Comparison of ENCODE assay signal across 8 cellular contexts in the genomic region with DNA sequence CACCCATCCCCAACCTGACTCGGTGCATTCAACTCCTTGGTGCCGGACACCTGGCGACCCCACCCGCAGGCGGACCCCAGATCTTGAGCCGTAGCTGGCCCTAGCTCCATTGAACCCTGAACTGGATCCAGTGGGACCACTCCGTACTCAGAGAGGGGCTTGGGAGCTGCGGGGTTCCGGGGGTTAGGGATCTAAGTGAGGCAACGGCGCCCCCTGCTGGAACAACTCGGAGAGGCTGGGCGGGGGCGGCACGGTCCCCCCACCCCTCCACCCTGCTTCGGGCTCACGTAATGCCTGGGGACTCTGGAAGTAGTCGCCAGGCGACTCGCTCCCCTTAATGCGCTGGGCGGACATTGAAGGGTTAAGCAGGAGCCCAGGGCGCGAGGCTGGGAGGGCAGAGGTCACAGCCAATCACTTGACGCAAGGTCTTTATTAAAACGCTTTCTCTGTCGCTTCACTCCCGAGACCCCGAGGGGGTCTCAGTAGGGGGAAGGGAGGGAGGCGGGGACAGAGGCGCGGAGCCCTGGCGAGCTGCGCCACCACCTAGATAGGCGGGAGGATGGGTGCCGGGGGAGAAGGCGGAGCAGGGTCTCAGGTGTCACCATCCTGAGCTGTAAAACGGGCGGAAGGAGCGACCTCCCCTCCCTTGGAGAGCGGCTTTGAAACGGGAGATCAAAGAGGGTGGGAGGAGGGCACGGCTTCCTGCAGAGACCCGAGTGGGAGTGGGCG. TPM values are rescaled to one million over a fixed set of nuclear protein-coding genes. Genes with fewer than 3 reads are reported as not detected.
DNase-seq lines count a peak whose midpoint lies in the region; TF ChIP-seq lines count a peak whose summit lies in the region.

No MANE protein-coding gene starts in this region.

- H3K4me2 ChIP-seq in MM.1S (ENCODE audit: low read depth, low read length) (peak overlapping the region; percentile 96), smooth muscle cell (peak overlapping the region; percentile 91)

- H3K9me3 ChIP-seq in MM.1S (replicated peaks; ENCODE audit: insufficient read depth, low read length): no peaks in the 10 kb centered on the region
- no peaks in the 10 kb centered on the region for H3K9me3 ChIP-seq in iPS-18a (ENCODE audit: control insufficient read depth, low read depth, low read length)
- no peaks in the 10 kb centered on the region for H3K9me3 ChIP-seq in smooth muscle cell (replicated peaks; ENCODE audit: low read depth)

- H3K27me3 ChIP-seq in MM.1S (replicated peaks; ENCODE audit: insufficient read depth, low read length) (peaks cover 63% of the 10 kb centered on the region), iPS-18a (ENCODE audit: control insufficient read depth, insufficient read depth, low read length) (peaks cover 27% of the 10 kb centered on the region), smooth muscle cell (ENCODE audit: low read depth) (no peaks in the 10 kb centered on the region)

- H3F3A ChIP-seq in MM.1S (ENCODE audit: insufficient read depth, low read length) (no peaks in the 10 kb centered on the region; the same call in 1 of the 2 replicates), smooth muscle cell (ENCODE audit: low read depth) (peaks cover 16% of the 10 kb centered on the region)

- DNase-seq in DMS153 treated with DMSO at 0.1 percent for 48 hours (lab: John Stamatoyannopoulos, UW; ENCODE audit: unreplicated experiment): peak; percentile 74
- DNase-seq in MM.1S: peak; percentile 39
- DNase-seq in T-helper 9 cell: peak; percentile 78
- no peak for DNase-seq in astrocyte of the cerebellum (ENCODE audit: low read depth)
- DNase-seq in smooth muscle cell (lab: John Stamatoyannopoulos, UW; ENCODE audit: unreplicated experiment): peak; percentile 84
- DNase-seq in GM19240 (ENCODE audit: insufficient read length, low spot score): no peak
- DNase-seq in LoVo (ENCODE audit: low spot score): no peak

- H2AFZ ChIP-seq in MM.1S (ENCODE audit: low read length) (peak overlapping the region; percentile 60), smooth muscle cell (ENCODE audit: low read depth) (no peak overlapping the region)

- H3K36me3 ChIP-seq in MM.1S (replicated peaks; ENCODE audit: insufficient read depth, low read length) (no peaks in the 10 kb centered on the region), iPS-18a (ENCODE audit: control insufficient read depth, low read depth, low read length) (no peaks in the 10 kb centered on the region), smooth muscle cell (ENCODE audit: low read depth) (no peaks in the 10 kb centered on the region)

- H3K4me3 ChIP-seq in MM.1S (ENCODE audit: low read length) (peak overlapping the region; percentile 54), astrocyte of the cerebellum (ENCODE audit: low read depth, low read length) (peak overlapping the region; percentile 32), iPS-18a (ENCODE audit: low read length) (peak overlapping the region; percentile 71), smooth muscle cell (peak overlapping the region; percentile 54)

- H4K20me1 ChIP-seq in MM.1S (ENCODE audit: insufficient read depth, low read length): no peaks in the 10 kb centered on the region
- peaks cover 36% of the 10 kb centered on the region for H4K20me1 ChIP-seq in smooth muscle cell (ENCODE audit: low read depth)

- H3K9ac ChIP-seq in MM.1S (ENCODE audit: low read length): no peak overlapping the region; the same call in 1 of the 2 replicates
- peak overlapping the region; percentile 75 for H3K9ac ChIP-seq in iPS-18a (ENCODE audit: low read length)
- peak overlapping the region; percentile 64 for H3K9ac ChIP-seq in smooth muscle cell (ENCODE audit: low read depth)

- TF ChIP-seq CTCF in MM.1S (IDR thresholded peaks at IDR 0.05; ENCODE audit: low read length) (peak; percentile 97), astrocyte of the cerebellum (IDR thresholded peaks at IDR 0.05; ENCODE audit: low read depth, low read length, missing control alignments) (peak; percentile 72), smooth muscle cell (IDR thresholded peaks at IDR 0.05; ENCODE audit: borderline replicate concordance, insufficient read depth, poor library complexity, severe bottlenecking) (peak; percentile 90)

- H3K4me1 ChIP-seq in MM.1S (ENCODE audit: low read length) (peaks cover 16% of the 10 kb centered on the region), iPS-18a (ENCODE audit: control insufficient read depth, low read depth, low read length) (peaks cover 59% of the 10 kb centered on the region), smooth muscle cell (ENCODE audit: low read depth) (peaks cover 61% of the 10 kb centered on the region)

- WGBS in smooth muscle cell (ENCODE audit: low lambda C conversion rate): 1% methylated on average over 43 of the region's 45 CpGs

- no peak overlapping the region for H3K27ac ChIP-seq in MM.1S (ENCODE audit: low read length)
- H3K27ac ChIP-seq in iPS-18a (ENCODE audit: low read length): no peak overlapping the region
- peak overlapping the region; percentile 68 for H3K27ac ChIP-seq in smooth muscle cell (ENCODE audit: low read depth)

- H3K79me2 ChIP-seq in MM.1S (ENCODE audit: low read length) (no peaks in the 10 kb centered on the region), smooth muscle cell (ENCODE audit: low read depth) (peaks cover 12% of the 10 kb centered on the region)

- no peaks in the 10 kb centered on the region for H3K9me2 ChIP-seq in MM.1S (replicated peaks; ENCODE audit: insufficient read depth, low read length)

- in situ Hi-C loops in astrocyte of the cerebellum (cut with HindIII; ENCODE audit: low sequenced_read_pairs): no loop called here

RNA-seq across cellular contexts. Expression of gene CRABP2, which starts 0.7 kb away (rescaled TPM):
- total RNA-seq in smooth muscle cell: 69.4 and 86.6 TPM in 2 replicates
- polyA plus RNA-seq in smooth muscle cell: 145 and 277 TPM in 2 replicates

RNA-seq across cellular contexts. Expression of gene METTL25B, which starts 22.2 kb away (rescaled TPM):
- 5.4 and 11.0 TPM in 2 replicates for total RNA-seq in smooth muscle cell
- polyA plus RNA-seq in smooth muscle cell: 17.5 and 21.7 TPM in 2 replicates

RNA-seq across cellular contexts. Expression of gene ISG20L2, which starts 22.5 kb away (rescaled TPM):
- 13.8 and 20.3 TPM in 2 replicates for total RNA-seq in smooth muscle cell
- 17.4 and 19.2 TPM in 2 replicates for polyA plus RNA-seq in smooth muscle cell

RNA-seq across cellular contexts. Expression of gene NES, which starts 28.9 kb away (rescaled TPM):
- total RNA-seq in smooth muscle cell: 27.1 and 28.5 TPM in 2 replicates
- 11.3 and 23.3 TPM in 2 replicates for polyA plus RNA-seq in smooth muscle cell

RNA-seq across cellular contexts. Expression of gene MRPL24, which starts 34.8 kb away (rescaled TPM):
- 16.5 and 29.3 TPM in 2 replicates for total RNA-seq in smooth muscle cell
- polyA plus RNA-seq in smooth muscle cell: 68.6 and 79.6 TPM in 2 replicates

Comparison
In these comparisons a context has a peak if more than half of its experiments do, and no peak if none do; other contexts are left out.
1. DNase-seq: peak in DMS153 treated with DMSO at 0.1 percent for 48 hours (single experiment), MM.1S (single experiment), T-helper 9 cell (single experiment) and smooth muscle cell (single experiment); none in astrocyte of the cerebellum (single experiment), GM19240 (single experiment) and LoVo (single experiment).
2. Peak in every context shown above with its lines, with median percentiles within 50 percentile points of each other: H3K4me3 ChIP-seq and CTCF ChIP-seq.